1 cellular context compared by ENCODE assay signal in the genomic region with DNA sequence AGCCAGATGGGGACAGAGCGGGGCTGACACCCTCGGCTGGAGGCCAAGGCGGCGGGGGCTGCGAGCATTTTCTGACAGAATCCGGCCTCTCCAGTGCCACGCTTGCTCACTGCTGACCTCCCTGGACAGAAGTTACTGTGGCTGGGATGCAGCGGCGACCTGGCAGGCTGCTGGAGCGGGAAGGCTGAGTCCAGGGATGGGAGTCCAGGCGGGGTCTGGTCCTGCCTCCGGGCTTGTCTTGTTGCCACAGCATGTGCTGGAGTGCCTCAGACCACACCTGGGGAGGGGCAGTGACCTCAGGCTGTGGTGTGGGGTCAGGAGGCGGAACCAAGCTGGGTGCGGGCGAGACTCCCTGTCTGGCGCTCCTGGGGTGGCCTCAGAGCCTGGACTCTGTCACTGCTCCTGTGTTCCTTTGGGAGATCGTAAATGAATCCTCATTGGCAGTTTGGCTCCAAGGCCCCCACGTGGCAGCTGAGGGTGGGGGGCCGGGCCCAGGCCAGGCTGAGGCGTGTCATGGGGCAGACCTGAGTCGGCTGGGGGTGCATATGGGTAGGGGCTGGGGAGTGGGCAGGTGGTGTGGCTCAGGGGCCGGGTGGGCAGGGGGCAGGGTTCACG.
TF ChIP-seq lines count a peak whose summit lies in the region.

No MANE protein-coding gene starts in this region.

TF ChIP-seq in K562, 482 proteins besides CTCF, POLR2A, EP300 and RAD21:
- no peak for TF ChIP-seq FOXP1 (CRISPR knock-in tag; IDR thresholded peaks at IDR 0.05)
- TF ChIP-seq, protein P1, sequence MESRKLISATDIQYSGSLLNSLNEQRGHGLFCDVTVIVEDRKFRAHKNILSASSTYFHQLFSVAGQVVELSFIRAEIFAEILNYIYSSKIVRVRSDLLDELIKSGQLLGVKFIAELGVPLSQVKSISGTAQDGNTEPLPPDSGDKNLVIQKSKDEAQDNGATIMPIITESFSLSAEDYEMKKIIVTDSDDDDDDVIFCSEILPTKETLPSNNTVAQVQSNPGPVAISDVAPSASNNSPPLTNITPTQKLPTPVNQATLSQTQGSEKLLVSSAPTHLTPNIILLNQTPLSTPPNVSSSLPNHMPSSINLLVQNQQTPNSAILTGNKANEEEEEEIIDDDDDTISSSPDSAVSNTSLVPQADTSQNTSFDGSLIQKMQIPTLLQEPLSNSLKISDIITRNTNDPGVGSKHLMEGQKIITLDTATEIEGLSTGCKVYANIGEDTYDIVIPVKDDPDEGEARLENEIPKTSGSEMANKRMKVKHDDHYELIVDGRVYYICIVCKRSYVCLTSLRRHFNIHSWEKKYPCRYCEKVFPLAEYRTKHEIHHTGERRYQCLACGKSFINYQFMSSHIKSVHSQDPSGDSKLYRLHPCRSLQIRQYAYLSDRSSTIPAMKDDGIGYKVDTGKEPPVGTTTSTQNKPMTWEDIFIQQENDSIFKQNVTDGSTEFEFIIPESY (CRISPR knock-in tag; IDR thresholded peaks at IDR 0.05), result peak; percentile 67
